In genomic region chr21:33622253-33622652, GRCh38 we compare ENCODE assay signal across 19 cellular contexts. TPM values are rescaled to one million over a fixed set of nuclear protein-coding genes. Genes with fewer than 3 reads are reported as not detected.
A peak's percentile ranks its signal among the peaks of the same experiment; 100 is the strongest.
DNase-seq lines count a peak whose midpoint lies in the region; ATAC-seq, FAIRE-seq and TF ChIP-seq lines count a peak whose summit lies in the region.
"Had no signal": no experiment of that assay in that cellular context is flagged by ENCODE, and none has a peak within 500 bp of the region (broad histone marks: within the 10 kb centered on the region; RNA-seq: fewer than 3 reads in every experiment).

No MANE protein-coding gene starts in this region.

- no peaks in the 10 kb centered on the region for H3K9me3 ChIP-seq in H1 (ENCODE audit: insufficient read depth in 2 of 2, low read depth in 1 of 2, low read length in 1 of 2)
- no peaks in the 10 kb centered on the region for H3K9me3 ChIP-seq in mesenchymal stem cell (ENCODE audit: control insufficient read depth, low read length)
- H3K9me3 ChIP-seq: Caco-2 had no signal

- H2AK5ac ChIP-seq in H1 (ENCODE audit: low read depth, low read length) (no peak overlapping the region), mesenchymal stem cell (ENCODE audit: low read length, severe bottlenecking) (no peak overlapping the region)

- CTCF ChIA-PET in H1 (lab: Charles Lee; ENCODE audit: partially characterized antibody): interaction anchor here (0.6 kb wide), 1 partner anchor 699 kb away, joined by 3 read pairs; no protein-coding TSS in a partner anchor

- H3K4me1 Mint-ChIP-seq in mesothelial cell of epicardium: no peaks in the 10 kb centered on the region

- no peak for TF ChIP-seq POLR2A in H1 (IDR thresholded peaks at IDR 0.05; ENCODE audit: control extremely low read depth in 1 of 2, low read depth in 2 of 2, low read length in 2 of 2)

- DNase-seq in H7 (peak; percentile 77), H1 (ENCODE audit: low read depth in 1 of 2, low spot score in 2 of 2) (no peak), iPS-NIHi7 (ENCODE audit: extremely low spot score) (peak; percentile 41), mesothelial cell of epicardium (ENCODE audit: low spot score in 2 of 2, unreplicated experiment in 2 of 2) (no peak), mesenchymal stem cell (no peak), NCI-H146 treated with DMSO at 0.1 percent for 48 hours (lab: John Stamatoyannopoulos, UW; ENCODE audit: unreplicated experiment) (no peak)
- DNase-seq: ACHN; AML-193; Caco-2; CD4-positive, alpha-beta T cell; GM23248; H9 had no signal

- H3K4me1 ChIP-seq in H1 (replicated peaks in 1 of 4; ENCODE audit: control insufficient read depth in 3 of 4, insufficient read depth in 4 of 4, low read length in 3 of 4) (no peaks in the 10 kb centered on the region), mesenchymal stem cell (ENCODE audit: control insufficient read depth, insufficient read depth, low read depth, low read length) (no peaks in the 10 kb centered on the region)

- H3K27ac Mint-ChIP-seq in mesothelial cell of epicardium: no peak overlapping the region
- H3K27ac Mint-ChIP-seq: CD4-positive, alpha-beta T cell; H9 had no signal

- no peak overlapping the region for H3K4me2 ChIP-seq in H1 (ENCODE audit: insufficient read depth in 1 of 2, low read depth in 2 of 2, low read length in 2 of 2)
- H3K4me2 ChIP-seq in mesenchymal stem cell (ENCODE audit: low read length, poor library complexity, severe bottlenecking): no peak overlapping the region

- H4K91ac ChIP-seq in H1 (replicated peaks; ENCODE audit: insufficient read length, low read length) (no peak overlapping the region), mesenchymal stem cell (ENCODE audit: low read length) (no peak overlapping the region)

- no peak for ATAC-seq in HG02623 (IDR thresholded peaks at IDR 0.05; ENCODE audit: unreplicated experiment)

- no peak overlapping the region for H2BK15ac ChIP-seq in H1 (ENCODE audit: low read length)
- no peak overlapping the region for H2BK15ac ChIP-seq in mesenchymal stem cell (ENCODE audit: low read depth, poor library complexity, severe bottlenecking)

- H4K8ac ChIP-seq in H1 (ENCODE audit: extremely low read depth, insufficient read depth, low read length) (no peak overlapping the region), mesenchymal stem cell (ENCODE audit: low read length) (no peak overlapping the region)

- no peak overlapping the region for H2AFZ ChIP-seq in H1 (ENCODE audit: low read length)
- no peak overlapping the region for H2AFZ ChIP-seq in mesenchymal stem cell (ENCODE audit: low read depth, low read length)
- H2AFZ ChIP-seq: GM23248 had no signal

- H3K79me1 ChIP-seq in H1 (ENCODE audit: low read depth, low read length) (no peaks in the 10 kb centered on the region), mesenchymal stem cell (replicated peaks; ENCODE audit: low read length, poor library complexity, severe bottlenecking) (peaks cover 18% of the 10 kb centered on the region)

- H3K4ac ChIP-seq in H1 (replicated peaks; ENCODE audit: insufficient read length, low read depth, low read length) (no peak overlapping the region), mesenchymal stem cell (ENCODE audit: low read depth in 1 of 2, low read length in 2 of 2) (no peak overlapping the region)

- H3K4me3 Mint-ChIP-seq in mesothelial cell of epicardium: no peak overlapping the region
- H3K4me3 Mint-ChIP-seq: CD4-positive, alpha-beta T cell; H9 had no signal

- no peak overlapping the region for H3K56ac ChIP-seq in H1 (replicated peaks; ENCODE audit: insufficient read length, low read depth, low read length)

- H3K9me3 Mint-ChIP-seq in mesothelial cell of epicardium: peaks cover 8% of the 10 kb centered on the region
- H3K9me3 Mint-ChIP-seq: CD4-positive, alpha-beta T cell had no signal

- H2BK5ac ChIP-seq in H1 (ENCODE audit: low read depth, low read length) (no peak overlapping the region), mesenchymal stem cell (ENCODE audit: low read depth, low read length, poor library complexity, severe bottlenecking) (no peak overlapping the region)

- no peaks in the 10 kb centered on the region for H3K79me2 ChIP-seq in H1 (ENCODE audit: control insufficient read depth in 1 of 2, insufficient read depth in 2 of 2, low read length in 2 of 2)

- TF ChIP-seq EP300 in H1 (IDR thresholded peaks at IDR 0.05; ENCODE audit: borderline replicate concordance in 1 of 2, low read depth in 2 of 2, low read length in 2 of 2): no peak

- POLR2A ChIA-PET in H1 (lab: Charles Lee; ENCODE audit: partially characterized antibody): no interaction called here

- peak; percentile 84 for FAIRE-seq in H1 (lab: Jason Lieb, UNC)
- FAIRE-seq: A204.1, D721Med, G401.6, GM12891 had no signal

- no peak overlapping the region for H3K23ac ChIP-seq in H1 (ENCODE audit: insufficient read length)
- H3K23ac ChIP-seq in mesenchymal stem cell (ENCODE audit: low read length in 2 of 2): no peak overlapping the region

- H3K27me3 Mint-ChIP-seq in mesothelial cell of epicardium (ENCODE audit: low read depth): no peaks in the 10 kb centered on the region
- H3K27me3 Mint-ChIP-seq: CD4-positive, alpha-beta T cell had no signal

- H3K9ac ChIP-seq in H1 (replicated peaks in 1 of 4; ENCODE audit: extremely low read depth in 1 of 4, low read depth in 3 of 4, low read length in 3 of 4): no peak overlapping the region
- H3K9ac ChIP-seq in mesenchymal stem cell (ENCODE audit: low read length): no peak overlapping the region
- H3K9ac ChIP-seq: GM23248 had no signal

- H3K14ac ChIP-seq in H1 (ENCODE audit: insufficient read length) (no peak overlapping the region), mesenchymal stem cell (ENCODE audit: low read length in 2 of 2) (no peak overlapping the region)

- H2BK20ac ChIP-seq in H1 (ENCODE audit: low read length): no peak overlapping the region

- H3K36me3 ChIP-seq in H7 (replicated peaks; ENCODE audit: control insufficient read depth, insufficient read depth, low read length): no peaks in the 10 kb centered on the region; the same call in 1 of the 2 replicates
- H3K36me3 ChIP-seq in H1 (ENCODE audit: control insufficient read depth in 2 of 4, insufficient read depth in 4 of 4, low read length in 3 of 4): peaks cover 0 to 3% (median 0%) of the 10 kb centered on the region in 4 experiments; a peak in 1 of 8 replicates
- H3K36me3 ChIP-seq in mesenchymal stem cell (ENCODE audit: control insufficient read depth in 1 of 2, insufficient read depth in 2 of 2, low read depth in 1 of 2, low read length in 2 of 2): peaks cover 16 to 62% of the 10 kb centered on the region in 2 experiments

- H3K36me3 Mint-ChIP-seq in mesothelial cell of epicardium: peaks cover 39% of the 10 kb centered on the region

- no peak overlapping the region for H4K5ac ChIP-seq in H1 (ENCODE audit: insufficient read length, low read depth, low read length)

- H2BK12ac ChIP-seq in H1 (ENCODE audit: low read depth, low read length) (no peak overlapping the region), mesenchymal stem cell (ENCODE audit: low read length in 2 of 2) (no peak overlapping the region)

- H3K27ac ChIP-seq in H1 (ENCODE audit: low read depth, low read length) (no peak overlapping the region), mesenchymal stem cell (ENCODE audit: low read length, poor library complexity, severe bottlenecking) (no peak overlapping the region)
- H3K27ac ChIP-seq: C4-2B, GM23248, HL-60 had no signal

- H3K18ac ChIP-seq in H1 (ENCODE audit: extremely low read depth, low read length) (no peak overlapping the region), mesenchymal stem cell (ENCODE audit: low read depth in 1 of 2, low read length in 2 of 2) (no peak overlapping the region)

- H3K27me3 ChIP-seq in H7 (ENCODE audit: control insufficient read depth, insufficient read depth, low read length): no peaks in the 10 kb centered on the region
- H3K27me3 ChIP-seq in H1 (replicated peaks in 1 of 4; ENCODE audit: control insufficient read depth in 3 of 4, extremely low read depth in 1 of 4, insufficient read depth in 3 of 4, low read length in 3 of 4): no peaks in the 10 kb centered on the region
- no peaks in the 10 kb centered on the region for H3K27me3 ChIP-seq in mesenchymal stem cell (ENCODE audit: control insufficient read depth in 1 of 2, insufficient read depth in 1 of 2, low read length in 2 of 2)

- H3K23me2 ChIP-seq in H1 (ENCODE audit: low read depth, low read length): no peaks in the 10 kb centered on the region

- no peak for TF ChIP-seq RAD21 in H1 (IDR thresholded peaks at IDR 0.05 in 1 of 2, conservative IDR thresholded peaks at IDR 0.05 in 1 of 2; ENCODE audit: low read depth in 2 of 2, low read length in 2 of 2)

- TF ChIP-seq CTCF in H1 (IDR thresholded peaks at IDR 0.05; ENCODE audit: control extremely low read depth in 1 of 3, insufficient read depth in 1 of 3, low read depth in 1 of 3, low read length in 3 of 3): no peak
- no peak for TF ChIP-seq CTCF in mesothelial cell of epicardium (IDR thresholded peaks at IDR 0.05; ENCODE audit: unreplicated experiment)

- H2BK120ac ChIP-seq in H1 (replicated peaks; ENCODE audit: low read depth, low read length) (no peak overlapping the region), mesenchymal stem cell (ENCODE audit: low read depth, low read length) (no peak overlapping the region)

- H3K4me3 ChIP-seq in H7 (ENCODE audit: insufficient read depth, low read depth, low read length): no peak overlapping the region
- no peak overlapping the region for H3K4me3 ChIP-seq in H1 (ENCODE audit: extremely low read depth in 1 of 4, insufficient read depth in 2 of 4, low read depth in 3 of 4, low read length in 4 of 4)
- H3K4me3 ChIP-seq in mesenchymal stem cell (ENCODE audit: insufficient read depth in 1 of 2, low read depth in 1 of 2, low read length in 2 of 2): no peak overlapping the region
- H3K4me3 ChIP-seq: GM23248 had no signal

- H4K20me1 ChIP-seq in H1 (replicated peaks in 1 of 2; ENCODE audit: control insufficient read depth in 1 of 2, insufficient read depth in 2 of 2, low read length in 2 of 2): no peaks in the 10 kb centered on the region

RNA-seq across cellular contexts. Expression of gene CRYZL1, which starts 19.3 kb away (rescaled TPM):
- total RNA-seq in H7 (2014; rRNA removed; shearing (Covaris generic)): 8.3 and 20.0 TPM in 2 replicates
- 15.6 and 16.8 TPM in 2 replicates for total RNA-seq in H1 (2021; fragmentation: NEBNext Ultra II Directional; extraction: Animal tissue kit (Norgen Biotek cat#: 25700))
- 8.3 and 15.8 TPM in 2 replicates for polyA plus RNA-seq in H1 (2011; rRNA removed)
- 19.8 TPM for polyA plus RNA-seq in H1 (2011; cell fraction: cytosol; rRNA removed)
- 11.1 TPM for polyA plus RNA-seq in H1 (2011; cell fraction: nucleus; rRNA removed)
- polyA plus RNA-seq in H1 (2012, experiment 1 of 2): 17.9 to 29.6 TPM (median 19.1 TPM) in 4 replicates
- polyA plus RNA-seq in H1 (2012, experiment 2 of 2): 2.5 TPM
- 15.6 TPM for polyA plus RNA-seq in H1 (2013, experiment 1 of 2)
- 14.2 TPM for polyA plus RNA-seq in H1 (2013, experiment 2 of 2)
- polyA minus RNA-seq in H1 (2011; rRNA and poly(A)+ RNA removed): 35.9 and 37.8 TPM in 2 replicates
- 13.5 TPM for polyA minus RNA-seq in H1 (2011; cell fraction: cytosol; rRNA and poly(A)+ RNA removed)
- polyA minus RNA-seq in H1 (2011; cell fraction: nucleus; rRNA and poly(A)+ RNA removed): 34.1 TPM
- 63.0 to 68.3 TPM (median 65.1 TPM) in 3 replicates for total RNA-seq in mesothelial cell of epicardium
- 34.0 TPM for polyA plus RNA-seq in mesenchymal stem cell (2013, experiment 1 of 2)
- polyA plus RNA-seq in mesenchymal stem cell (2013, experiment 2 of 2): 33.9 TPM

RNA-seq across cellular contexts. Expression of gene ITSN1, which starts 20.0 kb away (rescaled TPM):
- 44.3 and 88.6 TPM in 2 replicates for total RNA-seq in H7 (2014; rRNA removed; shearing (Covaris generic))
- 78.1 and 81.1 TPM in 2 replicates for total RNA-seq in H1 (2021; fragmentation: NEBNext Ultra II Directional; extraction: Animal tissue kit (Norgen Biotek cat#: 25700))
- polyA plus RNA-seq in H1 (2011; rRNA removed): 48.9 and 60.8 TPM in 2 replicates
- 71.3 TPM for polyA plus RNA-seq in H1 (2011; cell fraction: cytosol; rRNA removed)
- polyA plus RNA-seq in H1 (2011; cell fraction: nucleus; rRNA removed): 151 TPM
- polyA plus RNA-seq in H1 (2012, experiment 1 of 2): 77.9 to 94.5 TPM (median 91.7 TPM) in 4 replicates
- polyA plus RNA-seq in H1 (2012, experiment 2 of 2): 5.1 TPM
- 51.9 TPM for polyA plus RNA-seq in H1 (2013, experiment 1 of 2)
- polyA plus RNA-seq in H1 (2013, experiment 2 of 2): 50.0 TPM
- polyA minus RNA-seq in H1 (2011; rRNA and poly(A)+ RNA removed): 132 and 143 TPM in 2 replicates
- 54.9 TPM for polyA minus RNA-seq in H1 (2011; cell fraction: cytosol; rRNA and poly(A)+ RNA removed)
- polyA minus RNA-seq in H1 (2011; cell fraction: nucleus; rRNA and poly(A)+ RNA removed): 85.2 TPM
- 66.6 to 77.5 TPM (median 74.3 TPM) in 3 replicates for total RNA-seq in mesothelial cell of epicardium
- 32.0 TPM for polyA plus RNA-seq in mesenchymal stem cell (2013, experiment 1 of 2)
- polyA plus RNA-seq in mesenchymal stem cell (2013, experiment 2 of 2): 30.6 TPM

RNA-seq across cellular contexts. Expression of gene DONSON, which starts 33.8 kb away (rescaled TPM):
- total RNA-seq in H7 (2014; rRNA removed; shearing (Covaris generic)): 37.6 and 38.6 TPM in 2 replicates
- 27.9 and 32.5 TPM in 2 replicates for total RNA-seq in H1 (2021; fragmentation: NEBNext Ultra II Directional; extraction: Animal tissue kit (Norgen Biotek cat#: 25700))
- 14.0 and 21.9 TPM in 2 replicates for polyA plus RNA-seq in H1 (2011; rRNA removed)
- polyA plus RNA-seq in H1 (2011; cell fraction: cytosol; rRNA removed): 23.0 TPM
- polyA plus RNA-seq in H1 (2011; cell fraction: nucleus; rRNA removed): 18.1 TPM
- 27.4 to 45.2 TPM (median 30.4 TPM) in 4 replicates for polyA plus RNA-seq in H1 (2012, experiment 1 of 2)
- polyA plus RNA-seq in H1 (2012, experiment 2 of 2): 6.0 TPM
- 21.5 TPM for polyA plus RNA-seq in H1 (2013, experiment 1 of 2)
- polyA plus RNA-seq in H1 (2013, experiment 2 of 2): 21.8 TPM
- 34.4 and 42.3 TPM in 2 replicates for polyA minus RNA-seq in H1 (2011; rRNA and poly(A)+ RNA removed)
- polyA minus RNA-seq in H1 (2011; cell fraction: cytosol; rRNA and poly(A)+ RNA removed): 15.3 TPM
- 19.4 TPM for polyA minus RNA-seq in H1 (2011; cell fraction: nucleus; rRNA and poly(A)+ RNA removed)
- total RNA-seq in mesothelial cell of epicardium: 16.4 to 21.8 TPM (median 20.0 TPM) in 3 replicates
- polyA plus RNA-seq in mesenchymal stem cell (2013, experiment 1 of 2): 11.2 TPM
- polyA plus RNA-seq in mesenchymal stem cell (2013, experiment 2 of 2): 11.9 TPM

Comparison
In these comparisons a context has a peak if more than half of its experiments do, and no peak if none do; other contexts are left out.
1. DNase-seq: peak in H7 (single experiment) and iPS-NIHi7 (single experiment); none in H1 (0 of 2), mesothelial cell of epicardium (0 of 2), mesenchymal stem cell (single experiment) and NCI-H146 treated with DMSO at 0.1 percent for 48 hours (single experiment).